In the genomic region with DNA sequence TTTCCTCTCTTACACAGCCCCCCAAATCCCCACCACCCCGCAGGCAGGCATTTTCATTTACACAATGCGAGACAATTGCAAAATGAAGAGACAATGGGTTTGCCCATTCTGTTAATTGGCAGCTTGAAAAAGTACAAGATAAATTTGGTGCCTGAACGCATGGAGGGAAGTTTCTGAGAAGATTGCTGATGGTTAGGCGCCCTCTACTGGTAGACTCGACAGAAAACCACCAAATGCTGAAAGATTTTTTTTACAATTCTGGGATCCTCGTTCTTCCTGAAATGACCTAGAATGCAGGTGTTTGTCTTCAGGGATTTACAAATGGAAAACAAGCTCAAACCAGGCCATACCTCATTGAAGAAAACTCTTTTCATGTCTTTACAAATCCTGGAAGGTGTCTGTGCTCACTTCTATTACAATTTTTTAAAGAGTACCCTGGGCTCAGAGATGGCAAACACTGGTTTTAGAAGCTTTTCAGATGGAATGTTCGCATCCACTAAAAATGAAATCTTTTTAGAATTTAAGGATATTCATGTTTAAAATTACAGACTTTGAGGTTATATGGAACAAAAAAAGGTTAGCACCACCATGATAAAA, we compare ENCODE assay signal across 9 cellular contexts.
DNase-seq lines count a peak whose midpoint lies in the region; ATAC-seq and TF ChIP-seq lines count a peak whose summit lies in the region.
"Had no signal": no experiment of that assay in that cellular context is flagged by ENCODE, and none has a peak within 500 bp of the region (broad histone marks: within the 10 kb centered on the region; RNA-seq: fewer than 3 reads in every experiment).

No MANE protein-coding gene starts in this region.

- H3K27me3 Mint-ChIP-seq in activated CD8-positive, alpha-beta T cell treated with anti-CD3 and anti-CD28 coated beads, Interleukin-2, amount 10 ng/mL, durations not matched to agents 7 days and 5 days (ENCODE audit: low read depth), result no peaks in the 10 kb centered on the region
- H3K27me3 Mint-ChIP-seq in endodermal cell (ENCODE audit: insufficient read depth), result no peaks in the 10 kb centered on the region
- peaks cover 8 to 23% (median 13%) of the 10 kb centered on the region in 3 donors for H3K27me3 Mint-ChIP-seq in naive B cell

- CTCF ChIA-PET in A673 (lab: Charles Lee), result interaction anchor here (1.0 kb wide), 1 partner anchor 1329 kb away, joined by 3 read pairs; no protein-coding TSS in a partner anchor
- CTCF ChIA-PET in activated CD8-positive, alpha-beta T cell treated with anti-CD3 and anti-CD28 coated beads, Interleukin-2, amount 10 ng/mL, durations not matched to agents 7 days and 5 days (lab: Charles Lee), result interaction anchor here (0.8 to 3.1 kb wide), 17 partner anchors 11 to 1590 kb away, joined by 3 to 23 read pairs (median 3); a partner anchor contains a TSS

- no peaks in the 10 kb centered on the region for H3K27me3 ChIP-seq in A673 (replicated peaks; ENCODE audit: insufficient read depth, low read depth, low read length, poor library complexity)
- H3K27me3 ChIP-seq in endodermal cell (ENCODE audit: control insufficient read depth, insufficient read depth, low read length, poor library complexity, severe bottlenecking), result no peaks in the 10 kb centered on the region

- in situ Hi-C loops in GM13977 (cut with MboI; ENCODE audit: low pct_unique_long_range_greater_than_20kb, low sequenced_read_pairs, unreplicated experiment), result loop anchor here (25.0 kb wide), 1 partner anchor 1339 kb away; no protein-coding TSS in a partner anchor

- no peaks in the 10 kb centered on the region for H3K36me3 Mint-ChIP-seq in activated CD8-positive, alpha-beta T cell treated with anti-CD3 and anti-CD28 coated beads, Interleukin-2, amount 10 ng/mL, durations not matched to agents 7 days and 5 days (ENCODE audit: low read depth)
- no peaks in the 10 kb centered on the region for H3K36me3 Mint-ChIP-seq in endodermal cell (ENCODE audit: low read depth)
- no peaks in the 10 kb centered on the region for H3K36me3 Mint-ChIP-seq in naive B cell

- WGBS in endodermal cell (ENCODE audit: insufficient coverage in 1 of 2, insufficient read length in 1 of 2), 2 experiments, result 10 to 21% methylated on average over 4 to 7 of the region's 7 CpGs

- H3K4me3 ChIP-seq in A673 (ENCODE audit: low read depth, low read length, poor library complexity, severe bottlenecking) (no peak overlapping the region), endodermal cell (ENCODE audit: low read length) (no peak overlapping the region)
- H3K4me3 ChIP-seq: skin epidermis had no signal

- DNase-seq in A673 (ENCODE audit: low spot score) (peak; percentile 58), GM13977 (ENCODE audit: low spot score) (peak; percentile 12), NCI-H748 treated with DMSO at 0.1 percent for 48 hours (lab: John Stamatoyannopoulos, UW) (peak; percentile 42), endodermal cell (peak; percentile 83), naive B cell (peak; percentile 39)
- peak; percentile 66 for DNase-seq in activated CD8-positive, alpha-beta T cell treated with anti-CD3 and anti-CD28 coated beads, Interleukin-2, amount 10 ng/mL, durations not matched to agents 7 days and 5 days
- DNase-seq in stimulated activated naive CD8-positive, alpha-beta T cell treated with anti-CD3 and anti-CD28 coated beads, Interleukin-15, Interleukin-2, amounts not matched to agents 100 U/mL and 50 U/mL, for 24 hours, result peak; percentile 48

- H3K9me3 Mint-ChIP-seq in activated CD8-positive, alpha-beta T cell treated with anti-CD3 and anti-CD28 coated beads, Interleukin-2, amount 10 ng/mL, durations not matched to agents 7 days and 5 days (ENCODE audit: insufficient read depth), result peaks cover 8% of the 10 kb centered on the region
- H3K9me3 Mint-ChIP-seq in endodermal cell (peaks cover 12% of the 10 kb centered on the region), naive B cell (peaks cover 0 to 17% (median 7%) of the 10 kb centered on the region in 7 donors)

- POLR2A ChIA-PET in A673 (lab: Charles Lee; ENCODE audit: low non-redundant PET), result no interaction called here
- POLR2A ChIA-PET in activated CD8-positive, alpha-beta T cell treated with anti-CD3 and anti-CD28 coated beads, Interleukin-2, amount 10 ng/mL, durations not matched to agents 7 days and 5 days (lab: Charles Lee), result no interaction called here

- no peak overlapping the region for H3K4me3 Mint-ChIP-seq in activated CD8-positive, alpha-beta T cell treated with anti-CD3 and anti-CD28 coated beads, Interleukin-2, amount 10 ng/mL, durations not matched to agents 7 days and 5 days
- H3K4me3 Mint-ChIP-seq in endodermal cell, result no peak overlapping the region
- H3K4me3 Mint-ChIP-seq in naive B cell, result peak overlapping the region in 1 of 8 donors; percentile 30

- intact Hi-C loops in A673 (cut with micrococcal nuclease; ENCODE audit: unreplicated experiment), result loop anchor here (1.0 to 5.0 kb wide), 2 partner anchors 1332 to 1589 kb away; no protein-coding TSS in a partner anchor

- H3K4me1 Mint-ChIP-seq in activated CD8-positive, alpha-beta T cell treated with anti-CD3 and anti-CD28 coated beads, Interleukin-2, amount 10 ng/mL, durations not matched to agents 7 days and 5 days (ENCODE audit: low read depth), result no peaks in the 10 kb centered on the region
- H3K4me1 Mint-ChIP-seq in endodermal cell (peaks cover 14% of the 10 kb centered on the region), naive B cell (no peaks in the 10 kb centered on the region)

- H3K9ac ChIP-seq in endodermal cell (ENCODE audit: extremely low read depth, low read length, poor library complexity, severe bottlenecking), result no peak overlapping the region

- TF ChIP-seq CTCF in A673 (conservative IDR thresholded peaks at IDR 0.05; ENCODE audit: low read depth, low read length) (peak; percentile 84), GM13977 (IDR thresholded peaks at IDR 0.05; ENCODE audit: extremely low read depth, insufficient read depth, missing control alignments) (peak; percentile 74), endodermal cell (conservative IDR thresholded peaks at IDR 0.05) (peak; percentile 91)

- H3K27ac Mint-ChIP-seq in activated CD8-positive, alpha-beta T cell treated with anti-CD3 and anti-CD28 coated beads, Interleukin-2, amount 10 ng/mL, durations not matched to agents 7 days and 5 days, result no peak overlapping the region
- H3K27ac Mint-ChIP-seq in endodermal cell, result no peak overlapping the region
- H3K27ac Mint-ChIP-seq in naive B cell, result no peak overlapping the region

- H3K4me1 ChIP-seq in A673 (ENCODE audit: insufficient read depth, low read length, poor library complexity, severe bottlenecking), result no peaks in the 10 kb centered on the region
- no peaks in the 10 kb centered on the region for H3K4me1 ChIP-seq in endodermal cell (ENCODE audit: control insufficient read depth, insufficient read depth, low read length)

- no peaks in the 10 kb centered on the region for H3K36me3 ChIP-seq in A673 (ENCODE audit: insufficient read depth, low read length, poor library complexity, severe bottlenecking)
- no peaks in the 10 kb centered on the region for H3K36me3 ChIP-seq in endodermal cell (ENCODE audit: control insufficient read depth, insufficient read depth, low read length)

- no TSS peak for BruUV-seq in A673 (replicated peaks; lab: Mats Ljungman, UMichigan)

- no peaks in the 10 kb centered on the region for H3K9me3 ChIP-seq in A673 (ENCODE audit: low read depth, low read length, poor library complexity, severe bottlenecking)
- peaks cover 17% of the 10 kb centered on the region for H3K9me3 ChIP-seq in endodermal cell (ENCODE audit: control insufficient read depth, low read length)

- ATAC-seq in activated CD8-positive, alpha-beta T cell treated with anti-CD3 and anti-CD28 coated beads, Interleukin-2, amount 10 ng/mL, durations not matched to agents 7 days and 5 days, result no peak
- no peak for ATAC-seq in naive B cell (ENCODE audit: low read depth in 2 of 2)
- ATAC-seq in stimulated activated naive CD8-positive, alpha-beta T cell treated with anti-CD3 and anti-CD28 coated beads, Interleukin-15, Interleukin-2, amounts not matched to agents 100 U/mL and 50 U/mL, for 24 hours, result no peak
- no peak for ATAC-seq in HG03196 (IDR thresholded peaks at IDR 0.05; ENCODE audit: unreplicated experiment)

- no peak overlapping the region for H3K27ac ChIP-seq in A673 (ENCODE audit: low read depth, low read length, poor library complexity, severe bottlenecking)
- no peak overlapping the region for H3K27ac ChIP-seq in endodermal cell (ENCODE audit: low read depth, low read length)
- H3K27ac ChIP-seq: skin epidermis had no signal

Comparison
In these comparisons a context has a peak if more than half of its experiments do, and no peak if none do; other contexts are left out.
1. DNase-seq: peak in every context shown above with its lines; median percentile 83 in endodermal cell; 66 in activated CD8-positive, alpha-beta T cell treated with anti-CD3 and anti-CD28 coated beads, Interleukin-2, amount 10 ng/mL, durations not matched to agents 7 days and 5 days; 58 in A673; 48 in stimulated activated naive CD8-positive, alpha-beta T cell treated with anti-CD3 and anti-CD28 coated beads, Interleukin-15, Interleukin-2, amounts not matched to agents 100 U/mL and 50 U/mL, for 24 hours; 42 in NCI-H748 treated with DMSO at 0.1 percent for 48 hours; 39 in naive B cell; 12 in GM13977.